Comparison of ENCODE assay signal across 9 cellular contexts in genomic region chrX:139739138-139739537, GRCh38. TPM values are rescaled to one million over a fixed set of nuclear protein-coding genes. Genes with fewer than 3 reads are reported as not detected.
A peak's percentile ranks its signal among the peaks of the same experiment; 100 is the strongest.
DNase-seq lines count a peak whose midpoint lies in the region; ATAC-seq lines count a peak whose summit lies in the region.
"Had no signal": no experiment of that assay in that cellular context is flagged by ENCODE, and none has a peak within 500 bp of the region (broad histone marks: within the 10 kb centered on the region; RNA-seq: fewer than 3 reads in every experiment).

No MANE protein-coding gene starts in this region.

- no peaks in the 10 kb centered on the region for H3K9me3 ChIP-seq in Karpas-422 (ENCODE audit: low read length)

- no peaks in the 10 kb centered on the region for H4K20me1 ChIP-seq in Karpas-422 (ENCODE audit: insufficient read depth, low read depth, low read length)

- no peak overlapping the region for H3K4me3 Mint-ChIP-seq in T-cell

- H3K9ac ChIP-seq in Karpas-422 (ENCODE audit: low read length) = no peak overlapping the region
- H3K9ac ChIP-seq: BLaER1 treated with 17β-estradiol and CSF1 and Interleukin-3, amounts not matched to agents 10 nM and 100 nM had no signal

- H2AFZ ChIP-seq in Karpas-422 (ENCODE audit: low read length) = no peak overlapping the region

- POLR2A ChIA-PET in T-cell (lab: Charles Lee) = no interaction called here

- H3K9me3 Mint-ChIP-seq in T-cell = no peaks in the 10 kb centered on the region

- peaks cover 0 to 6% of the 10 kb centered on the region in 2 donors for H3K27me3 Mint-ChIP-seq in T-cell

- H3K27me3 ChIP-seq in Karpas-422 (ENCODE audit: low read length) = no peaks in the 10 kb centered on the region

- H3K79me2 ChIP-seq in Karpas-422 (ENCODE audit: low read length) = no peaks in the 10 kb centered on the region

- no peaks in the 10 kb centered on the region for H3K9me2 ChIP-seq in Karpas-422 (replicated peaks; ENCODE audit: insufficient read depth, low read length)

- H3K4me2 ChIP-seq in Karpas-422 (ENCODE audit: low read depth, low read length, poor library complexity, severe bottlenecking) = no peak overlapping the region

- no peaks in the 10 kb centered on the region for H3K4me1 ChIP-seq in Karpas-422 (ENCODE audit: low read length)

- peaks cover 46% of the 10 kb centered on the region for H3K36me3 Mint-ChIP-seq in T-cell

- CTCF ChIA-PET in T-cell (lab: Charles Lee) = no interaction called here

- H3K36me3 ChIP-seq in Karpas-422 (ENCODE audit: insufficient read depth, low read length) = no peaks in the 10 kb centered on the region

- ATAC-seq in HG02885 (IDR thresholded peaks at IDR 0.05; ENCODE audit: poor library complexity, unreplicated experiment) (peak; percentile 97), T-cell (replicated peaks in 1 of 4) (peak in 3 of 4 experiments; percentile 33 to 72 (median 49))

- DNase-seq in activated CD4-positive, alpha-beta T cell treated with anti-CD3 and anti-CD28 coated beads for 48 hours = peak; percentile 26
- no peak for DNase-seq in activated CD4-positive, alpha-beta T cell treated with anti-CD3 and anti-CD28 coated beads, Interleukin-2, amount 50 U/mL, for 4 hours
- DNase-seq in T-cell (peak in 9 of 34 experiments; percentile 0 to 18 (median 4)), renal cortical epithelial cell (ENCODE audit: low read depth) (peak; percentile 80), NCI-H69 (lab: John Stamatoyannopoulos, UW) (no peak), NCI-H2171 treated with DMSO at 0.1 percent for 48 hours (lab: John Stamatoyannopoulos, UW) (no peak), Karpas-422 (no peak)

- H3K27ac Mint-ChIP-seq in T-cell = peak overlapping the region; percentile 14 to 16

- H3K27ac ChIP-seq in Karpas-422 (ENCODE audit: low read length) = no peak overlapping the region

- no peak overlapping the region for H3K4me3 ChIP-seq in Karpas-422 (ENCODE audit: low read length)
- H3K4me3 ChIP-seq: BLaER1 treated with 17β-estradiol and CSF1 and Interleukin-3, amounts not matched to agents 10 nM and 100 nM had no signal

- H3K4me1 Mint-ChIP-seq in T-cell = peaks cover 4 to 22% (median 18%) of the 10 kb centered on the region in 3 donors

RNA-seq across cellular contexts. Expression of gene MCF2, which starts 31.2 kb away (rescaled TPM):
- total RNA-seq in T-cell (1 to 10 TPM in 1 of 5 donors, under 1 TPM in 4; 0.43 to 1.1 (median 0.82) TPM), renal cortical epithelial cell (0.10 TPM in 1 of 2 replicates, not detected in the other)
- 0.07 and 0.58 TPM in 2 replicates for total RNA-seq in Karpas-422 (2014; rRNA removed; shearing (Covaris generic); ENCODE audit: low replicate concordance)

Comparison
In these comparisons a context has a peak if more than half of its experiments do, and no peak if none do; other contexts are left out.
1. DNase-seq: peak in activated CD4-positive, alpha-beta T cell treated with anti-CD3 and anti-CD28 coated beads for 48 hours (single experiment) and renal cortical epithelial cell (single experiment); none in activated CD4-positive, alpha-beta T cell treated with anti-CD3 and anti-CD28 coated beads, Interleukin-2, amount 50 U/mL, for 4 hours (0 of 2), NCI-H69 (single experiment), NCI-H2171 treated with DMSO at 0.1 percent for 48 hours (single experiment) and Karpas-422 (single experiment).